In genomic region chr19:4975601-4976000, GRCh38 we compare ENCODE assay signal across 7 cellular contexts. TPM values are rescaled to one million over a fixed set of nuclear protein-coding genes. Genes with fewer than 3 reads are reported as not detected.
DNase-seq lines count a peak whose midpoint lies in the region; TF ChIP-seq lines count a peak whose summit lies in the region.
"Not testable (repeated sequence)": the region's sequence is repeated elsewhere in the genome, so short reads cannot be mapped to it uniquely, and the experiment has no call there.

No MANE protein-coding gene starts in this region.

- not testable (repeated sequence) for H3K4me2 ChIP-seq in hepatocyte

- not testable (repeated sequence) for H3K9me3 ChIP-seq in ascending aorta; hepatocyte (ENCODE audit: low read depth); muscle layer of colon (ENCODE audit: low read length); sigmoid colon; testis

- H3K36me3 Mint-ChIP-seq in HFFc6 (ENCODE audit: low read depth), result not testable (repeated sequence)

- H3K27ac ChIP-seq in ascending aorta (peak overlapping the region; percentile 61 to 67), epithelial cell of prostate (peak overlapping the region; percentile 59), hepatocyte (peak overlapping the region; percentile 61), muscle layer of colon (ENCODE audit: low read depth, low read length) (peak overlapping the region; percentile 61), sigmoid colon (peak overlapping the region; percentile 87 to 94 (median 90)), testis (peak overlapping the region; percentile 64 to 84)

- TF ChIP-seq CTCF in HFFc6 (IDR thresholded peaks at IDR 0.05); ascending aorta (IDR thresholded peaks at IDR 0.05); hepatocyte (IDR thresholded peaks at IDR 0.05; ENCODE audit: poor library complexity); sigmoid colon (IDR thresholded peaks at IDR 0.05); testis (IDR thresholded peaks at IDR 0.05): not testable (repeated sequence)

- H4K20me1 ChIP-seq in hepatocyte (ENCODE audit: insufficient read depth, poor library complexity, severe bottlenecking), result peaks cover 84% of the 10 kb centered on the region

- H3K4me3 Mint-ChIP-seq in HFFc6, result not testable (repeated sequence)

- not testable (repeated sequence) for H3K27me3 ChIP-seq in ascending aorta; hepatocyte; muscle layer of colon (ENCODE audit: control insufficient read depth in 1 of 2, insufficient read depth in 2 of 2, low read length in 2 of 2); sigmoid colon; testis

- DNase-seq in HFFc6; ascending aorta (ENCODE audit: low spot score in 2 of 2); epithelial cell of prostate (ENCODE audit: low read depth, low spot score); hepatocyte (ENCODE audit: low spot score); sigmoid colon; testis: not testable (repeated sequence)

- H3K36me3 ChIP-seq in ascending aorta; hepatocyte (replicated peaks; ENCODE audit: insufficient read depth, low read depth); muscle layer of colon (ENCODE audit: insufficient read depth, low read length); sigmoid colon; testis (ENCODE audit: low read depth, missing control alignments): not testable (repeated sequence)

- peaks cover 100% of the 10 kb centered on the region for H3K79me2 ChIP-seq in hepatocyte

- peak overlapping the region; percentile 99 for H3K27ac Mint-ChIP-seq in HFFc6

- H3K4me3 ChIP-seq in ascending aorta (peak overlapping the region in 1 of 2 donors; percentile 48), sigmoid colon (peak overlapping the region in 1 of 4 donors; percentile 6)
- H3K4me3 ChIP-seq in hepatocyte; muscle layer of colon (ENCODE audit: low read depth in 1 of 2, low read length in 2 of 2); testis: not testable (repeated sequence)

- 96% methylated on average over 12 of the region's 13 CpGs for WGBS in hepatocyte (ENCODE audit: low lambda C conversion rate, missing lambda C conversion rate)
- WGBS in sigmoid colon, 2 donors, result 94 to 95% methylated on average over 13 of the region's 13 CpGs
- 96 to 97% methylated on average over 13 of the region's 13 CpGs for WGBS in testis, 2 donors

- H3K9ac ChIP-seq in muscle layer of colon (ENCODE audit: low read length), result not testable (repeated sequence)

- peaks cover 8 to 29% of the 10 kb centered on the region in 2 donors for H3K4me1 ChIP-seq in ascending aorta
- peaks cover 29% of the 10 kb centered on the region for H3K4me1 ChIP-seq in hepatocyte (ENCODE audit: insufficient read depth)
- H3K4me1 ChIP-seq in muscle layer of colon (ENCODE audit: insufficient read depth, low read length), result peaks cover 57% of the 10 kb centered on the region
- H3K4me1 ChIP-seq in sigmoid colon, result peaks cover 0 to 90% (median 85%) of the 10 kb centered on the region in 4 donors
- peaks cover 39% of the 10 kb centered on the region for H3K4me1 ChIP-seq in testis

- H3K9me3 Mint-ChIP-seq in HFFc6, result not testable (repeated sequence)

- H2AFZ ChIP-seq in hepatocyte, result not testable (repeated sequence)

- H3K9me2 ChIP-seq in hepatocyte (replicated peaks; ENCODE audit: insufficient read depth), result not testable (repeated sequence)

- not testable (repeated sequence) for H3K27me3 Mint-ChIP-seq in HFFc6 (ENCODE audit: insufficient read depth)

- H3K4me1 Mint-ChIP-seq in HFFc6 (ENCODE audit: low read depth), result peaks cover 81% of the 10 kb centered on the region

- TF ChIP-seq POLR2A in sigmoid colon (IDR thresholded peaks at IDR 0.05); testis (IDR thresholded peaks at IDR 0.05): not testable (repeated sequence)

- TF ChIP-seq EP300 in sigmoid colon (IDR thresholded peaks at IDR 0.05), result not testable (repeated sequence)

- intact Hi-C loops in ascending aorta (cut with DNase I); testis (cut with DNase I; ENCODE audit: low total_unique reads): not testable (repeated sequence)
- intact Hi-C loops in sigmoid colon (cut with DNase I), result loop anchor here (5.0 to 10.0 kb wide), 3 partner anchors 47 to 1089 kb away; partner anchors contain the start of gene DPP9

RNA-seq across cellular contexts. Expression of gene KDM4B, which starts 6.7 kb away (rescaled TPM):
- 10 to 100 TPM; 17.0 to 27.2 (median 20.3) TPM for total RNA-seq in HFFc6 (2021; fragmentation: NEBNext Ultra II Directional; extraction: Animal tissue kit (Norgen Biotek cat#: 25700))
- total RNA-seq in ascending aorta (46.0 TPM), hepatocyte (18.4 and 22.2 TPM in 2 replicates), sigmoid colon (10 to 100 TPM; 20.7 to 46.5 (median 28.8) TPM), testis (10 to 100 TPM; 67.7 to 72.7 TPM)
- polyA plus RNA-seq in hepatocyte (29.6 and 34.0 TPM in 2 replicates), sigmoid colon (10 to 100 TPM in 2 of 3 donors, 1 to 10 TPM in 1; 7.2 to 24.0 (median 11.3) TPM), testis (ENCODE audit: insufficient read depth, low read depth, low replicate concordance) (33.3 TPM)
